1 cellular context compared by ENCODE assay signal in the genomic region with DNA sequence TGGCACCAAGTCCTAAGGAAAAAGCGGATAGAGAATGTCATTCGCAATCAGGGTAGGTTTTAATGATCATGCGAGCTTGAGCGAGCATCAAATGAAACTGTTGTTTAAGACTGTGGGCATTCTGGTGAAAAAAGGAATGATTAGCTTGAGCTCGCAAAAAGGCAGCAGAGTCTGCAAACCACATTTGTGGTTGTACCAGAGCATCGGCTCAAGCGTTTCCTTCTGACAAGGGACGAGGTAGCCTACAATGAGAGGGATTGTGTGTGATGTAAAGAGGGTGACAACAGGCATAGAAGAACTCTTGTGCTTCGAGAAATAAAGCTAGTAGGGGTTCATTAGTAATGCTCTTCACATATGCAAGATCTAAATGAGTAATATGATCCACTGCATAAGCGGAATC.
TF ChIP-seq lines count a peak whose summit lies in the region.

No MANE protein-coding gene starts in this region.

TF ChIP-seq in H1, 55 proteins besides CTCF, POLR2A, EP300 and RAD21:
- no peak for TF ChIP-seq NANOG (IDR thresholded peaks at IDR 0.05; ENCODE audit: insufficient read depth, low read depth, low read length, poor library complexity, severe bottlenecking)
- no peak for TF ChIP-seq POLR2AphosphoS5 (IDR thresholded peaks at IDR 0.05; ENCODE audit: low read depth, low read length)
- no peak for TF ChIP-seq GABPA (IDR thresholded peaks at IDR 0.05; ENCODE audit: borderline replicate concordance, insufficient read depth, low read length)
TF ChIP-seq in H1: peak in this region for 0.
